ENCODE assay signal across 1 cellular context in genomic region chr4:78059524-78059889, GRCh38.
TF ChIP-seq lines count a peak whose summit lies in the region.

No MANE protein-coding gene starts in this region.

TF ChIP-seq in HCT116, 20 proteins besides CTCF, POLR2A, EP300 and RAD21 (continued from another document):
- TF ChIP-seq REST (IDR thresholded peaks at IDR 0.05; ENCODE audit: low read depth) = no peak
- TF ChIP-seq ATF3 (IDR thresholded peaks at IDR 0.05) = no peak
- no peak for TF ChIP-seq JUND (IDR thresholded peaks at IDR 0.05)
- peak; percentile 47 for TF ChIP-seq YY1 (IDR thresholded peaks at IDR 0.05; ENCODE audit: extremely low read depth, insufficient replicate concordance, low read depth, low read length)
